ENCODE assay signal across 17 cellular contexts in genomic region chr1:49251385-49251784, GRCh38.
DNase-seq lines count a peak whose midpoint lies in the region; TF ChIP-seq lines count a peak whose summit lies in the region.
"Had no signal": no experiment of that assay in that cellular context is flagged by ENCODE, and none has a peak within 500 bp of the region (broad histone marks: within the 10 kb centered on the region; RNA-seq: fewer than 3 reads in every experiment).

No MANE protein-coding gene starts in this region.

- no peaks in the 10 kb centered on the region for H3K36me3 ChIP-seq in endodermal cell (ENCODE audit: control insufficient read depth, insufficient read depth, low read length)
- H3K36me3 ChIP-seq: BLaER1 treated with 17β-estradiol and CSF1 and Interleukin-3, amounts not matched to agents 10 nM and 100 nM had no signal

- peak; percentile 45 for TF ChIP-seq CTCF in endodermal cell (conservative IDR thresholded peaks at IDR 0.05)

- H3K27me3 Mint-ChIP-seq in endodermal cell (ENCODE audit: insufficient read depth), result no peaks in the 10 kb centered on the region

- no peak overlapping the region for H3K4me3 Mint-ChIP-seq in endodermal cell
- H3K4me3 Mint-ChIP-seq: CD8-positive, alpha-beta T cell had no signal

- no peaks in the 10 kb centered on the region for H3K27me3 ChIP-seq in endodermal cell (ENCODE audit: control insufficient read depth, insufficient read depth, low read length, poor library complexity, severe bottlenecking)
- H3K27me3 ChIP-seq: BLaER1 treated with 17β-estradiol and CSF1 and Interleukin-3, amounts not matched to agents 10 nM and 100 nM had no signal

- no peak overlapping the region for H3K27ac Mint-ChIP-seq in endodermal cell
- H3K27ac Mint-ChIP-seq: CD8-positive, alpha-beta T cell had no signal

- no peak overlapping the region for H3K9ac ChIP-seq in endodermal cell (ENCODE audit: extremely low read depth, low read length, poor library complexity, severe bottlenecking)
- H3K9ac ChIP-seq: BLaER1 treated with 17β-estradiol and CSF1 and Interleukin-3, amounts not matched to agents 10 nM and 100 nM; KMS-11 had no signal

- no peaks in the 10 kb centered on the region for H3K4me1 Mint-ChIP-seq in endodermal cell

- H3K9me3 Mint-ChIP-seq in endodermal cell, result peaks cover 59% of the 10 kb centered on the region

- peaks cover 84% of the 10 kb centered on the region for H3K9me3 ChIP-seq in endodermal cell (ENCODE audit: control insufficient read depth, low read length)
- H3K9me3 ChIP-seq: A549 had no signal

- no peak overlapping the region for H3K4me3 ChIP-seq in endodermal cell (ENCODE audit: low read length)
- H3K4me3 ChIP-seq: A549; BLaER1 treated with 17β-estradiol and CSF1 and Interleukin-3, amounts not matched to agents 10 nM and 100 nM had no signal

- no peaks in the 10 kb centered on the region for H3K4me1 ChIP-seq in endodermal cell (ENCODE audit: control insufficient read depth, insufficient read depth, low read length)
- H3K4me1 ChIP-seq: A549; BLaER1 treated with 17β-estradiol and CSF1 and Interleukin-3, amounts not matched to agents 10 nM and 100 nM had no signal

- H3K27ac ChIP-seq in endodermal cell (ENCODE audit: low read depth, low read length), result no peak overlapping the region
- H3K27ac ChIP-seq: 22Rv1; A549; BLaER1 treated with 17β-estradiol and CSF1 and Interleukin-3, amounts not matched to agents 10 nM and 100 nM; KMS-11 had no signal

- H3K36me3 Mint-ChIP-seq in endodermal cell (ENCODE audit: low read depth), result peaks cover 13% of the 10 kb centered on the region
- H3K36me3 Mint-ChIP-seq: CD8-positive, alpha-beta T cell had no signal

- DNase-seq in DMS53 (lab: John Stamatoyannopoulos, UW) (peak; percentile 16), DMS53 treated with DMSO at 0.1 percent for 48 hours (lab: John Stamatoyannopoulos, UW; ENCODE audit: unreplicated experiment) (no peak), HT-29 (ENCODE audit: low spot score) (peak; percentile 15), endodermal cell (peak; percentile 59), DMS153 (lab: John Stamatoyannopoulos, UW) (no peak), LoVo (ENCODE audit: low spot score) (no peak)
- DNase-seq in NK-92 treated with Interleukin-12 subunit alpha and Interleukin-12 subunit beta, amount 100 ng/mL, for 24 hours (lab: John Stamatoyannopoulos, UW), result no peak
- DNase-seq: Calu3; CD8-positive, alpha-beta T cell; DMS79; GDM1; GOT3; H7 had no signal

- 60 to 78% methylated on average over 1 of the region's 1 CpG for WGBS in endodermal cell (ENCODE audit: insufficient coverage in 1 of 2, insufficient read length in 1 of 2), 2 experiments

Comparison
In these comparisons a context has a peak if more than half of its experiments do, and no peak if none do; other contexts are left out.
1. DNase-seq: peak in DMS53 (single experiment), HT-29 (single experiment) and endodermal cell (single experiment); none in DMS53 treated with DMSO at 0.1 percent for 48 hours (single experiment), DMS153 (single experiment), NK-92 treated with Interleukin-12 subunit alpha and Interleukin-12 subunit beta, amount 100 ng/mL, for 24 hours (single experiment) and LoVo (single experiment).